In genomic region chr15:57259511-57260143, GRCh38 we compare ENCODE assay signal across 9 cellular contexts.
DNase-seq lines count a peak whose midpoint lies in the region.
"Had no signal": no experiment of that assay in that cellular context is flagged by ENCODE, and none has a peak within 500 bp of the region (broad histone marks: within the 10 kb centered on the region; RNA-seq: fewer than 3 reads in every experiment).

No MANE protein-coding gene starts in this region.

- H2BK15ac ChIP-seq in mesenchymal stem cell (ENCODE audit: low read depth, poor library complexity, severe bottlenecking) = no peak overlapping the region

- no peak overlapping the region for H3K4me2 ChIP-seq in mesenchymal stem cell (ENCODE audit: low read length, poor library complexity, severe bottlenecking)

- H2BK12ac ChIP-seq in mesenchymal stem cell (ENCODE audit: low read length in 2 of 2) = no peak overlapping the region

- peaks cover 4 to 33% of the 10 kb centered on the region in 2 experiments for H3K36me3 ChIP-seq in mesenchymal stem cell (ENCODE audit: control insufficient read depth in 1 of 2, insufficient read depth in 2 of 2, low read depth in 1 of 2, low read length in 2 of 2)

- WGBS in mesenchymal stem cell = 45% methylated on average over 7 of the region's 8 CpGs

- H3K9ac ChIP-seq in mesenchymal stem cell (ENCODE audit: low read length) = peak overlapping the region; percentile 12

- H2BK5ac ChIP-seq in mesenchymal stem cell (ENCODE audit: low read depth, low read length, poor library complexity, severe bottlenecking) = no peak overlapping the region

- no peak overlapping the region for H3K14ac ChIP-seq in mesenchymal stem cell (ENCODE audit: low read length in 2 of 2)

- H3K27ac ChIP-seq in mesenchymal stem cell (ENCODE audit: low read length, poor library complexity, severe bottlenecking) = no peak overlapping the region

- peak; percentile 71 for DNase-seq in DMS79 (lab: John Stamatoyannopoulos, UW)
- peak; percentile 98 for DNase-seq in NCI-H1436 (lab: John Stamatoyannopoulos, UW)
- DNase-seq in SK-N-DZ (ENCODE audit: low spot score) = peak; percentile 97
- no peak for DNase-seq in mesenchymal stem cell
- no peak for DNase-seq in activated CD4-positive, alpha-beta T cell treated with anti-CD3 and anti-CD28 coated beads, Interleukin-2, amount 50 U/mL, for 1 hour
- no peak for DNase-seq in middle frontal gyrus (ENCODE audit: extremely low spot score, low spot score)
- no peak for DNase-seq in stimulated activated naive CD4-positive, alpha-beta T cell treated with Interleukin-2 at 50 U/mL for 16 hours (lab: John Stamatoyannopoulos, UW)
- no peak for DNase-seq in dedifferentiated amniotic fluid mesenchymal stem cell (ENCODE audit: extremely low spot score)
- DNase-seq: GOT3 had no signal

- H4K8ac ChIP-seq in mesenchymal stem cell (ENCODE audit: low read length) = no peak overlapping the region

- no peak overlapping the region for H3K4ac ChIP-seq in mesenchymal stem cell (ENCODE audit: low read depth in 1 of 2, low read length in 2 of 2)

- H2AFZ ChIP-seq in mesenchymal stem cell (ENCODE audit: low read depth, low read length) = no peak overlapping the region

- no peak overlapping the region for H2BK120ac ChIP-seq in mesenchymal stem cell (ENCODE audit: low read depth, low read length)

- H4K91ac ChIP-seq in mesenchymal stem cell (ENCODE audit: low read length) = no peak overlapping the region

- H3K27me3 ChIP-seq in mesenchymal stem cell (ENCODE audit: control insufficient read depth in 1 of 2, insufficient read depth in 1 of 2, low read length in 2 of 2) = no peaks in the 10 kb centered on the region

- H3K9me3 ChIP-seq in mesenchymal stem cell (ENCODE audit: control insufficient read depth, low read length) = no peaks in the 10 kb centered on the region

- H3K4me1 ChIP-seq in mesenchymal stem cell (ENCODE audit: control insufficient read depth, insufficient read depth, low read depth, low read length) = peaks cover 2% of the 10 kb centered on the region

- no peak overlapping the region for H3K4me3 ChIP-seq in mesenchymal stem cell (ENCODE audit: insufficient read depth in 1 of 2, low read depth in 1 of 2, low read length in 2 of 2)

- peaks cover 17% of the 10 kb centered on the region for H3K79me1 ChIP-seq in mesenchymal stem cell (replicated peaks; ENCODE audit: low read length, poor library complexity, severe bottlenecking)

- H3K18ac ChIP-seq in mesenchymal stem cell (ENCODE audit: low read depth in 1 of 2, low read length in 2 of 2) = peak overlapping the region in 1 of 2 experiments; percentile 30

- H3K23ac ChIP-seq in mesenchymal stem cell (ENCODE audit: low read length in 2 of 2) = no peak overlapping the region

- H2AK5ac ChIP-seq in mesenchymal stem cell (ENCODE audit: low read length, severe bottlenecking) = no peak overlapping the region

Comparison
In these comparisons a context has a peak if more than half of its experiments do, and no peak if none do; other contexts are left out.
1. DNase-seq: peak in DMS79 (single experiment), NCI-H1436 (single experiment) and SK-N-DZ (single experiment); none in mesenchymal stem cell (single experiment), activated CD4-positive, alpha-beta T cell treated with anti-CD3 and anti-CD28 coated beads, Interleukin-2, amount 50 U/mL, for 1 hour (single experiment), middle frontal gyrus (single experiment), stimulated activated naive CD4-positive, alpha-beta T cell treated with Interleukin-2 at 50 U/mL for 16 hours (single experiment) and dedifferentiated amniotic fluid mesenchymal stem cell (single experiment).